ENCODE assay signal across 8 cellular contexts in the genomic region with DNA sequence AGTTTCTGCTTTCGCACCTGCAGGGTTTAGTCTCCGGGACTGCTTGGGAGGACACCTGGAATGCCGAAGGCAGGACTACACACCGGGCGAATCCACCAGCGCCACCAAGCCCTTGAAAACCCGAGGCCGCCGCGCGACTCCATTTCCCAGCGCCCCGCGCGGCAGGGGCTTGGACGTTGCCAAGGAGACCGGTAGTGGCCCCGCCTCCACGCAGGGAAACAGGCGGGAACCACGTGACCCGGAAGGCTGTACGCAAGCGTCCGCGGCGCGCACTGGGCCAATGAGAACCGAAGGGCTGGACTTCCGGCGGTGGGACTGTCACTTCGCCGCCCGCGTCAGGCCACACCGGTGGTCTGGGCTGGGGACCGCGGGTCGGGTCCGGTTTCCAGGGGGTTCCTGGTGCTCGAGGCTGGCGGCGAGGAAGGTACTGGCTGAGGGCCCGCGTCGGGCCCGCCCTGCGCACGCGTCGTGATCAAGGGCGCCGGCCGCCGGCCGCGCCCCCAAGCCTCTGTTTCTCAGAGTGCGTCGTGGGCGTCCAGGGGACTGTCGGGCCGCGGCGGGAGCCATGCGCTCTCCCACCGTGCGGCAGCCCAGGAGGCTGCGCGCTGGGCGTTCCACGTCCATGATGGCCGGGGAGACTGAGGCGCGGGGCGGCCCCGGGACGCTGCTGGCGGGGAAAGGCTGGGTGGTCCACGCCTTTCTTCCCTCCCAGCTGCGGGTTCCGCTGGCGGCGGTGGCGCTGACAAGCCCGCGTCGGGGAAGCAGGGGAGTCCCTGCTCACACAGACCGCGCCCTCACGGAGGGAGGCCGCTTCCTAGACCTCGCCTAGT. TPM values are rescaled to one million over a fixed set of nuclear protein-coding genes. Genes with fewer than 3 reads are reported as not detected.
DNase-seq lines count a peak whose midpoint lies in the region; ATAC-seq and TF ChIP-seq lines count a peak whose summit lies in the region.

A gene (plus strand): TSS at position 321 of the 830 bp plus-strand sequence. CDS start 2,106 bp downstream, outside the sequence.

- CTCF ChIA-PET in Caco-2 (lab: Charles Lee), result interaction anchor here (1.2 kb wide), 1 partner anchor 15 kb away, joined by 3 read pairs; no protein-coding TSS in a partner anchor
- CTCF ChIA-PET in activated CD8-positive, alpha-beta memory T cell treated with anti-CD3 and anti-CD28 coated beads, Interleukin-2, amount 10 ng/mL, durations not matched to agents 7 days and 5 days (lab: Charles Lee), result interaction anchor here (0.9 to 3.1 kb wide), 4 partner anchors 16 to 89 kb away, joined by 3 to 10 read pairs (median 4); a partner anchor contains a TSS

- no peaks in the 10 kb centered on the region for H3K27me3 Mint-ChIP-seq in Caco-2 (ENCODE audit: insufficient read depth, unreplicated experiment)
- peaks cover 2% of the 10 kb centered on the region for H3K27me3 Mint-ChIP-seq in activated CD8-positive, alpha-beta memory T cell treated with anti-CD3 and anti-CD28 coated beads, Interleukin-2, amount 10 ng/mL, durations not matched to agents 7 days and 5 days

- 0 to 1% methylated on average over 73 to 89 of the region's 92 CpGs for WGBS in mesodermal cell (ENCODE audit: insufficient coverage in 2 of 2), 2 experiments

- H3K9me3 Mint-ChIP-seq in Caco-2 (ENCODE audit: unreplicated experiment), result no peaks in the 10 kb centered on the region
- H3K9me3 Mint-ChIP-seq in activated CD8-positive, alpha-beta memory T cell treated with anti-CD3 and anti-CD28 coated beads, Interleukin-2, amount 10 ng/mL, durations not matched to agents 7 days and 5 days (ENCODE audit: low read depth), result no peaks in the 10 kb centered on the region

- H3K9me3 ChIP-seq in Caco-2 (no peaks in the 10 kb centered on the region), NT2/D1 (ENCODE audit: insufficient read depth, low read length) (no peaks in the 10 kb centered on the region), endocrine pancreas (ENCODE audit: control insufficient read depth, low read length) (no peaks in the 10 kb centered on the region), mesodermal cell (ENCODE audit: control insufficient read depth, low read length) (no peaks in the 10 kb centered on the region)

- no TSS peak for BruUV-seq in Caco-2 (replicated peaks; lab: Mats Ljungman, UMichigan)

- DNase-seq in Caco-2 (peak; percentile 98 to 99), HUDEP-2 (lab: John Stamatoyannopoulos, UW; ENCODE audit: unreplicated experiment in 76 of 76) (peak in 75 of 76 experiments; percentile 59 to 99 (median 98)), NT2/D1 (ENCODE audit: low read depth, low spot score) (peak; percentile 88)
- DNase-seq in activated CD8-positive, alpha-beta memory T cell treated with anti-CD3 and anti-CD28 coated beads, Interleukin-2, amount 10 ng/mL, durations not matched to agents 7 days and 5 days, result peak; percentile 99
- DNase-seq in stimulated activated CD8-positive, alpha-beta memory T cell treated with anti-CD3 and anti-CD28 coated beads, Interleukin-15, amount 100 ng/mL, for 4 hours (ENCODE audit: low read depth in 2 of 2), result peak; percentile 93 to 94

- POLR2A ChIA-PET in Caco-2 (lab: Charles Lee), result no interaction called here

- H3K36me3 ChIP-seq in Caco-2 (ENCODE audit: control insufficient read depth, insufficient read depth, low read length) (no peaks in the 10 kb centered on the region; the same call in 1 of the 2 replicates), NT2/D1 (ENCODE audit: insufficient read depth, insufficient read length, low read length) (peaks cover 15% of the 10 kb centered on the region), endocrine pancreas (ENCODE audit: control insufficient read depth, insufficient read depth, low read length) (no peaks in the 10 kb centered on the region), mesodermal cell (ENCODE audit: control insufficient read depth, insufficient read depth, low read length) (peaks cover 17% of the 10 kb centered on the region)

- H3K27me3 ChIP-seq in Caco-2 (replicated peaks; ENCODE audit: control insufficient read depth, insufficient read depth, low read length), result no peaks in the 10 kb centered on the region
- H3K27me3 ChIP-seq in NT2/D1 (ENCODE audit: insufficient read depth, insufficient read length), result peaks cover 13% of the 10 kb centered on the region
- no peaks in the 10 kb centered on the region for H3K27me3 ChIP-seq in endocrine pancreas (ENCODE audit: control insufficient read depth, insufficient read depth, low read length)

- H3K9ac ChIP-seq in NT2/D1 (ENCODE audit: insufficient read length, low read depth) (peak within 1 kb of the TSS; percentile 81), endocrine pancreas (ENCODE audit: control insufficient read depth, insufficient read depth, low read length) (peak within 1 kb of the TSS; percentile 84)

- H3K4me3 ChIP-seq in Caco-2 (ENCODE audit: low read depth, low read length) (peak within 1 kb of the TSS; percentile 97), NT2/D1 (ENCODE audit: insufficient read length, low read depth) (peak within 1 kb of the TSS; percentile 78), endocrine pancreas (ENCODE audit: control insufficient read depth, insufficient read depth, low read length) (peak within 1 kb of the TSS; percentile 47), mesodermal cell (ENCODE audit: extremely low read depth, insufficient read depth, low read length, poor library complexity, severe bottlenecking) (peak within 1 kb of the TSS; percentile 75)

- peak in 1 of 2 experiments; percentile 2 for TF ChIP-seq CTCF in Caco-2 (IDR thresholded peaks at IDR 0.05; ENCODE audit: insufficient read depth in 1 of 2, low read depth in 1 of 2, low read length in 1 of 2, severe bottlenecking in 1 of 2, unreplicated experiment in 1 of 2)

- H3K4me1 ChIP-seq in Caco-2 (no peaks in the 10 kb centered on the region), NT2/D1 (ENCODE audit: insufficient read depth, insufficient read length) (peaks cover 2% of the 10 kb centered on the region), endocrine pancreas (ENCODE audit: control insufficient read depth, insufficient read depth, low read length) (no peaks in the 10 kb centered on the region), mesodermal cell (ENCODE audit: control insufficient read depth, insufficient read depth, low read length, poor library complexity, severe bottlenecking) (peaks cover 5% of the 10 kb centered on the region)

- H3K27ac ChIP-seq in mesodermal cell (ENCODE audit: low read depth, low read length, severe bottlenecking), result peak within 1 kb of the TSS; percentile 83

- ATAC-seq in GM21381 (IDR thresholded peaks at IDR 0.05; ENCODE audit: unreplicated experiment), result peak; percentile 83
- ATAC-seq in activated CD8-positive, alpha-beta memory T cell treated with anti-CD3 and anti-CD28 coated beads, Interleukin-2, amount 10 ng/mL, durations not matched to agents 7 days and 5 days, result peak; percentile 91

- peak within 1 kb of the TSS; percentile 81 for H3K4me3 Mint-ChIP-seq in Caco-2 (ENCODE audit: unreplicated experiment)
- H3K4me3 Mint-ChIP-seq in activated CD8-positive, alpha-beta memory T cell treated with anti-CD3 and anti-CD28 coated beads, Interleukin-2, amount 10 ng/mL, durations not matched to agents 7 days and 5 days, result peak within 1 kb of the TSS; percentile 76

- H3K36me3 Mint-ChIP-seq in Caco-2 (ENCODE audit: insufficient read depth, unreplicated experiment), result peaks cover 16% of the 10 kb centered on the region
- H3K36me3 Mint-ChIP-seq in activated CD8-positive, alpha-beta memory T cell treated with anti-CD3 and anti-CD28 coated beads, Interleukin-2, amount 10 ng/mL, durations not matched to agents 7 days and 5 days, result peaks cover 7% of the 10 kb centered on the region

- peaks cover 11% of the 10 kb centered on the region for H3K4me1 Mint-ChIP-seq in Caco-2 (ENCODE audit: low read depth, unreplicated experiment)
- peaks cover 21% of the 10 kb centered on the region for H3K4me1 Mint-ChIP-seq in activated CD8-positive, alpha-beta memory T cell treated with anti-CD3 and anti-CD28 coated beads, Interleukin-2, amount 10 ng/mL, durations not matched to agents 7 days and 5 days

- peak within 1 kb of the TSS; percentile 60 for H3K27ac Mint-ChIP-seq in Caco-2 (ENCODE audit: unreplicated experiment)
- H3K27ac Mint-ChIP-seq in activated CD8-positive, alpha-beta memory T cell treated with anti-CD3 and anti-CD28 coated beads, Interleukin-2, amount 10 ng/mL, durations not matched to agents 7 days and 5 days, result peak within 1 kb of the TSS; percentile 66

- intact Hi-C loops in Caco-2 (cut with micrococcal nuclease; ENCODE audit: unreplicated experiment), result loop anchor here (1.0 to 5.0 kb wide), 7 partner anchors 8 to 465 kb away; a partner anchor contains a TSS

RNA-seq across cellular contexts. Expression of the gene that starts here (rescaled TPM):
- total RNA-seq in Caco-2 (2022), result 9.8 and 10.6 TPM in 2 replicates
- total RNA-seq in activated CD8-positive, alpha-beta memory T cell treated with anti-CD3 and anti-CD28 coated beads, Interleukin-2, amount 10 ng/mL, durations not matched to agents 7 days and 5 days, result 10 to 100 TPM; 12.8 to 13.9 TPM
- polyA plus RNA-seq in mesodermal cell (2013, experiment 1 of 2), result 5.1 TPM
- polyA plus RNA-seq in mesodermal cell (2013, experiment 2 of 2), result 4.4 TPM

Comparison
In these comparisons a context has a peak if more than half of its experiments do, and no peak if none do; other contexts are left out.
1. Peak in every context shown above with its lines: DNase-seq, ATAC-seq, H3K4me3 ChIP-seq and H3K27ac ChIP-seq.
2. H3K4me3 ChIP-seq: peak in every context shown above with its lines; median percentile 97 in Caco-2; 78 in NT2/D1; 75 in mesodermal cell; 47 in endocrine pancreas.